In the genomic region with DNA sequence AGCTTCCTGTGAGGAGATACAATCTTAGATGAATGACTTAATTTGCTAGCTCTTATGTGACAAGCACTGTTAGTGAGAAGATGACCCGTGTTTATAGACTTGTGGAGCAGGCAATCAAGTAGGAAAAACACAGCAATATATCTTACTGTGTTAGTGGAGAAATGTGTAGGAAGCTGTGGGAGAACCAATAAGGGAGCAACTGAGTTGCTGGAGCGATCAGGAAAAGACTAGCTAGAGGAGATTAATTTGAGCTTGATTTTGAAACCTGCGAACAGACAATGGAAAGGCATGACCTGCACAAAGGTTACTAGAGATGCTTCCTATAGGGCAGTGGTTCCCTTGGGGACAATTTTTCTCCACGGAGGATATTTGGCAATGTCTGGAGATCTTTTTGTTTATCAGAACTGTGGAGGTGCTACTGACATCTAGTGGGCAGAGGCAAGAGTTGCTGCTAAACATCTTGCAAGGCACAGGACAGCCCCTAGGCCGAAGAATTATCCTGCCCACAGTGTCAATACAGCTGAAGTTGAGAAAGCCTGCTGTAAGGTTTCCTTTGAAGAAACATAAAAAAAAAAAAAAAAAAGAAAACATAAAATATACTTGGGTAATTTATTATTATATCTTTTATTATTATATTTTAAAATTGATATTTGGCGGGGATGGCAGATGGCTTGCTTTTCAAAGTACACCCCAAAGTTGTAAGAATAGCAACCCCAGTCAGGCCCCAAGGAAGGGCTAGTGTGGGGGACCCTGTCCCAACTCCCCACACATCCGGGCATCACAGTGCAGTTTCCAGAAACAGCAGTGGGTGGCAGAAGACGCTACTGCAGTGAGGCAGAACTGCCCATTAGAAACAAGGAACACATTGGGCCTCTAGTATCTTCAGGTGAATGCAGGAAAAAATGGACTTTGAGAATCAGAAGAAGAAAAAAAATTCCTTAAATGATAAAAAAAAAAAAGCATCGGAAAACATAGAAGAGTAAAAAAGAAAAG, we compare ENCODE assay signal across 9 cellular contexts.
DNase-seq lines count a peak whose midpoint lies in the region; ATAC-seq, FAIRE-seq and TF ChIP-seq lines count a peak whose summit lies in the region.
"Had no signal": no experiment of that assay in that cellular context is flagged by ENCODE, and none has a peak within 500 bp of the region (broad histone marks: within the 10 kb centered on the region; RNA-seq: fewer than 3 reads in every experiment).

No MANE protein-coding gene starts in this region.

- no peaks in the 10 kb centered on the region for H3K36me3 ChIP-seq in bronchial epithelial cell (ENCODE audit: control insufficient read depth, insufficient read depth, low read length)
- H3K36me3 ChIP-seq in mesenchymal stem cell (ENCODE audit: control insufficient read depth in 1 of 2, insufficient read depth in 2 of 2, low read depth in 1 of 2, low read length in 2 of 2): no peaks in the 10 kb centered on the region

- peaks cover 0 to 2% (median 1%) of the 10 kb centered on the region in 3 donors for H3K27me3 Mint-ChIP-seq in immature natural killer cell (ENCODE audit: low read depth in 3 of 3)

- H3K23ac ChIP-seq in mesenchymal stem cell (ENCODE audit: low read length in 2 of 2): no peak overlapping the region

- no peak overlapping the region for H3K27ac Mint-ChIP-seq in immature natural killer cell
- H3K27ac Mint-ChIP-seq: CD4-positive, alpha-beta memory T cell had no signal

- no peak overlapping the region for H2BK5ac ChIP-seq in mesenchymal stem cell (ENCODE audit: low read depth, low read length, poor library complexity, severe bottlenecking)

- WGBS in mesenchymal stem cell: 49% methylated on average over 7 of the region's 9 CpGs

- H2BK15ac ChIP-seq in mesenchymal stem cell (ENCODE audit: low read depth, poor library complexity, severe bottlenecking): no peak overlapping the region

- no peak overlapping the region for H3K18ac ChIP-seq in mesenchymal stem cell (ENCODE audit: low read depth in 1 of 2, low read length in 2 of 2)

- H4K8ac ChIP-seq in mesenchymal stem cell (ENCODE audit: low read length): no peak overlapping the region

- H3K4me1 Mint-ChIP-seq in immature natural killer cell: no peaks in the 10 kb centered on the region

- ATAC-seq in GM18907 (IDR thresholded peaks at IDR 0.05; ENCODE audit: unreplicated experiment): peak; percentile 89
- peak; percentile 88 for ATAC-seq in HG03039 (IDR thresholded peaks at IDR 0.05; ENCODE audit: unreplicated experiment)

- FAIRE-seq in bronchial epithelial cell (lab: Jason Lieb, UNC): no peak

- peaks cover 0 to 7% (median 0%) of the 10 kb centered on the region in 6 donors for H3K9me3 Mint-ChIP-seq in immature natural killer cell
- H3K9me3 Mint-ChIP-seq: CD4-positive, alpha-beta memory T cell had no signal

- H2BK12ac ChIP-seq in mesenchymal stem cell (ENCODE audit: low read length in 2 of 2): no peak overlapping the region

- H3K14ac ChIP-seq in mesenchymal stem cell (ENCODE audit: low read length in 2 of 2): no peak overlapping the region

- peak; percentile 2 to 62 (median 29) for DNase-seq in NCI-H1417 (lab: John Stamatoyannopoulos, UW)
- no peak for DNase-seq in NCI-H1417 treated with DMSO at 0.1 percent for 48 hours (lab: John Stamatoyannopoulos, UW)
- peak; percentile 35 for DNase-seq in NCI-H345 treated with DMSO at 0.1 percent for 48 hours (lab: John Stamatoyannopoulos, UW; ENCODE audit: unreplicated experiment)
- peak; percentile 51 for DNase-seq in bronchial epithelial cell (ENCODE audit: low read depth)
- DNase-seq in mesenchymal stem cell: peak; percentile 75
- DNase-seq in immature natural killer cell: no peak

- H3K4me3 ChIP-seq in bronchial epithelial cell (ENCODE audit: low read depth, low read length) (no peak overlapping the region), mesenchymal stem cell (ENCODE audit: insufficient read depth in 1 of 2, low read depth in 1 of 2, low read length in 2 of 2) (peak overlapping the region in 1 of 2 experiments; percentile 36)

- no peaks in the 10 kb centered on the region for H3K79me1 ChIP-seq in mesenchymal stem cell (replicated peaks; ENCODE audit: low read length, poor library complexity, severe bottlenecking)

- no peaks in the 10 kb centered on the region for H3K36me3 Mint-ChIP-seq in immature natural killer cell
- H3K36me3 Mint-ChIP-seq: CD4-positive, alpha-beta memory T cell had no signal

- H4K91ac ChIP-seq in mesenchymal stem cell (ENCODE audit: low read length): no peak overlapping the region

- no peaks in the 10 kb centered on the region for H3K4me1 ChIP-seq in mesenchymal stem cell (ENCODE audit: control insufficient read depth, insufficient read depth, low read depth, low read length)

- no peak overlapping the region for H3K4ac ChIP-seq in mesenchymal stem cell (ENCODE audit: low read depth in 1 of 2, low read length in 2 of 2)

- H2AK5ac ChIP-seq in mesenchymal stem cell (ENCODE audit: low read length, severe bottlenecking): no peak overlapping the region

- H3K27ac ChIP-seq in mesenchymal stem cell (ENCODE audit: low read length, poor library complexity, severe bottlenecking): no peak overlapping the region

- no peak overlapping the region for H2BK120ac ChIP-seq in mesenchymal stem cell (ENCODE audit: low read depth, low read length)

- no peak overlapping the region for H2AFZ ChIP-seq in mesenchymal stem cell (ENCODE audit: low read depth, low read length)

- no peaks in the 10 kb centered on the region for H3K27me3 ChIP-seq in bronchial epithelial cell (ENCODE audit: control insufficient read depth, insufficient read depth, low read length)
- H3K27me3 ChIP-seq in mesenchymal stem cell (ENCODE audit: control insufficient read depth in 1 of 2, insufficient read depth in 1 of 2, low read length in 2 of 2): no peaks in the 10 kb centered on the region

- H3K9me3 ChIP-seq in mesenchymal stem cell (ENCODE audit: control insufficient read depth, low read length): no peaks in the 10 kb centered on the region

- TF ChIP-seq CTCF in bronchial epithelial cell (IDR thresholded peaks at IDR 0.05; ENCODE audit: insufficient read depth, low read length, severe bottlenecking): peak; percentile 76

- no peak overlapping the region for H3K9ac ChIP-seq in mesenchymal stem cell (ENCODE audit: low read length)

- no peak overlapping the region for H3K4me2 ChIP-seq in mesenchymal stem cell (ENCODE audit: low read length, poor library complexity, severe bottlenecking)

- H3K4me3 Mint-ChIP-seq in immature natural killer cell: no peak overlapping the region
- H3K4me3 Mint-ChIP-seq: CD4-positive, alpha-beta memory T cell had no signal

Comparison
In these comparisons a context has a peak if more than half of its experiments do, and no peak if none do; other contexts are left out.
1. DNase-seq: peak in NCI-H1417 (3 of 3), NCI-H345 treated with DMSO at 0.1 percent for 48 hours (single experiment), bronchial epithelial cell (single experiment) and mesenchymal stem cell (single experiment); none in NCI-H1417 treated with DMSO at 0.1 percent for 48 hours (single experiment) and immature natural killer cell (0 of 3).